12 cellular contexts compared by ENCODE assay signal in the genomic region with DNA sequence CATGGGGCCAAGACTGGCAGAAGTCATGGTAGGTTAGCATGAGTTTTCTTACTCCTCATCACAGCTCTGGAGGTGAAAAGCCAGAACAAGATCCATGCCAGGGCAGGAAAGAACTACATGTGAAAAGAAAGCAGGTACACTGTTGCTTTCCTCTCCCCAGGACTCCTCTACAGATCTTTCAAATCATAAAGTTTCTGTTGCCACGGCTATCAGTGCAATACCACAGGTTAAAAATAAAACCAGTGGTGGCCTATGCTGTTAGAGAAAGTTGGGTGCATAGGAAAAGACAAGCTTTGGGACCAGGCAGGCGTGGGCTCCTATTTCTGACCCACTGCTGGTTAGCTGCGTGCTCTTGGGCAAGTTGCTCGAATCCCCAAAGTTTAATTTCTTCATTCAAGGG.
DNase-seq lines count a peak whose midpoint lies in the region; ATAC-seq and TF ChIP-seq lines count a peak whose summit lies in the region.
"Had no signal": no experiment of that assay in that cellular context is flagged by ENCODE, and none has a peak within 500 bp of the region (broad histone marks: within the 10 kb centered on the region; RNA-seq: fewer than 3 reads in every experiment).

No MANE protein-coding gene starts in this region.

- no peak for TF ChIP-seq EP300 in sigmoid colon (IDR thresholded peaks at IDR 0.05)

- H3K27me3 ChIP-seq in thyroid gland: no peaks in the 10 kb centered on the region
- H3K27me3 ChIP-seq in sigmoid colon: no peaks in the 10 kb centered on the region
- H3K27me3 ChIP-seq: body of pancreas had no signal

- no peak for TF ChIP-seq CTCF in thyroid gland (IDR thresholded peaks at IDR 0.05)
- no peak for TF ChIP-seq CTCF in sigmoid colon (IDR thresholded peaks at IDR 0.05)

- H3K4me1 ChIP-seq in thyroid gland: peaks cover 32 to 42% of the 10 kb centered on the region in 2 donors
- H3K4me1 ChIP-seq in sigmoid colon: peaks cover 0 to 18% (median 8%) of the 10 kb centered on the region in 4 donors

- H3K9me3 ChIP-seq in thyroid gland: no peaks in the 10 kb centered on the region
- H3K9me3 ChIP-seq in sigmoid colon: no peaks in the 10 kb centered on the region
- H3K9me3 ChIP-seq: body of pancreas had no signal

- 81 to 94% methylated on average over 4 of the region's 4 CpGs for WGBS in thyroid gland, 2 donors
- 73 to 76% methylated on average over 4 of the region's 4 CpGs for WGBS in sigmoid colon, 2 donors

- intact Hi-C loops in thyroid gland (cut with DNase I) (no loop called here), sigmoid colon (cut with DNase I) (no loop called here)

- no peak for TF ChIP-seq POLR2A in thyroid gland (IDR thresholded peaks at IDR 0.05)
- no peak for TF ChIP-seq POLR2A in sigmoid colon (IDR thresholded peaks at IDR 0.05)

- no peaks in the 10 kb centered on the region for H3K36me3 ChIP-seq in thyroid gland
- no peaks in the 10 kb centered on the region for H3K36me3 ChIP-seq in sigmoid colon

- peak; percentile 79 for ATAC-seq in GM19025 (IDR thresholded peaks at IDR 0.05; ENCODE audit: low read depth, unreplicated experiment)
- peak; percentile 90 for ATAC-seq in GM21825 (IDR thresholded peaks at IDR 0.05; ENCODE audit: unreplicated experiment)
- peak; percentile 87 for ATAC-seq in HG03354 (IDR thresholded peaks at IDR 0.05; ENCODE audit: poor library complexity, severe bottlenecking, unreplicated experiment)
- ATAC-seq: body of pancreas; PC-3; stimulated activated naive CD8-positive, alpha-beta T cell treated with anti-CD3 and anti-CD28 coated beads, Interleukin-15, Interleukin-2, amounts not matched to agents 100 U/mL and 50 U/mL, for 24 hours had no signal

- DNase-seq in thyroid gland: no peak
- no peak for DNase-seq in NOMO-1 (lab: John Stamatoyannopoulos, UW; ENCODE audit: unreplicated experiment in 2 of 2)
- DNase-seq in sigmoid colon: no peak
- no peak for DNase-seq in NCI-H2107 treated with DMSO at 0.1 percent for 48 hours (lab: John Stamatoyannopoulos, UW; ENCODE audit: unreplicated experiment)
- DNase-seq: activated T-cell treated with anti-CD3 and anti-CD28 coated beads, Interleukin-2, amount 50 U/mL, for 1 hour; body of pancreas; NCI-H2107; PC-3; stimulated activated naive CD8-positive, alpha-beta T cell treated with anti-CD3 and anti-CD28 coated beads, Interleukin-15, Interleukin-2, amounts not matched to agents 100 U/mL and 50 U/mL, for 24 hours had no signal

- H3K27ac ChIP-seq in thyroid gland (peak overlapping the region; percentile 17 to 64 (median 35)), sigmoid colon (no peak overlapping the region)
- H3K27ac ChIP-seq: body of pancreas had no signal

- no peak overlapping the region for H3K4me3 ChIP-seq in thyroid gland (replicated peaks in 1 of 3)
- H3K4me3 ChIP-seq in sigmoid colon: no peak overlapping the region
- H3K4me3 ChIP-seq: body of pancreas had no signal

Comparison
In these comparisons a context has a peak if more than half of its experiments do, and no peak if none do; other contexts are left out.
1. H3K27ac ChIP-seq: peak in thyroid gland (3 of 3); none in sigmoid colon (0 of 4).
2. Peak in every context shown above with its lines, with median percentiles within 50 percentile points of each other: ATAC-seq.